In the genomic region with DNA sequence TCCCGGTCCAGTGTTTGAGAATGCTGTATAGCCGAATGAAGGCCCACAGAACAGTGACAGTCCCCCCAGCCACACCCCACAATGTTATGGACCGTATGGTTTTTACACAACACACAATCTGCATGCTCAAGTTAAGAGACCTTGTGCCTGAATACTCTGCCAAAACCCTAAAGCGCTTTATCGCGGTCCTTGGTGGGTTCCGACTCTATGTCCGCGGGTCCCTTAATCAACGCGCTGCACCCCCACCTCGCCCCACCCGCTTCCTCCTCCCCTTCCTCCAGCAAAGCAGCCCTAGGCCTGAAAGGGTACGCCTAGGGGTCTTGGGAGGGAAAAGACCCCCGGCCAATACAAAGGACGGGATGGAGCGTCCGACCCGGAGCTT, we compare ENCODE assay signal across 2 cellular contexts.
TF ChIP-seq lines count a peak whose summit lies in the region.

No MANE protein-coding gene starts in this region.

TF ChIP-seq in A549, 52 proteins besides CTCF, POLR2A, EP300 and RAD21 (continued from another document):
- no peak for TF ChIP-seq HEYL (CRISPR knock-in tag; IDR thresholded peaks at IDR 0.05)
- no peak for TF ChIP-seq PBX3 (IDR thresholded peaks at IDR 0.05)
- TF ChIP-seq, protein P1, sequence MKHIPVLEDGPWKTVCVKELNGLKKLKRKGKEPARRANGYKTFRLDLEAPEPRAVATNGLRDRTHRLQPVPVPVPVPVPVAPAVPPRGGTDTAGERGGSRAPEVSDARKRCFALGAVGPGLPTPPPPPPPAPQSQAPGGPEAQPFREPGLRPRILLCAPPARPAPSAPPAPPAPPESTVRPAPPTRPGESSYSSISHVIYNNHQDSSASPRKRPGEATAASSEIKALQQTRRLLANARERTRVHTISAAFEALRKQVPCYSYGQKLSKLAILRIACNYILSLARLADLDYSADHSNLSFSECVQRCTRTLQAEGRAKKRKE (CRISPR knock-in tag; IDR thresholded peaks at IDR 0.05; ENCODE audit: low read depth): no peak
- TF ChIP-seq, protein P2, sequence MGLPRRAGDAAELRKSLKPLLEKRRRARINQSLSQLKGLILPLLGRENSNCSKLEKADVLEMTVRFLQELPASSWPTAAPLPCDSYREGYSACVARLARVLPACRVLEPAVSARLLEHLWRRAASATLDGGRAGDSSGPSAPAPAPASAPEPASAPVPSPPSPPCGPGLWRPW (IDR thresholded peaks at IDR 0.05): no peak
- TF ChIP-seq, protein P3, sequence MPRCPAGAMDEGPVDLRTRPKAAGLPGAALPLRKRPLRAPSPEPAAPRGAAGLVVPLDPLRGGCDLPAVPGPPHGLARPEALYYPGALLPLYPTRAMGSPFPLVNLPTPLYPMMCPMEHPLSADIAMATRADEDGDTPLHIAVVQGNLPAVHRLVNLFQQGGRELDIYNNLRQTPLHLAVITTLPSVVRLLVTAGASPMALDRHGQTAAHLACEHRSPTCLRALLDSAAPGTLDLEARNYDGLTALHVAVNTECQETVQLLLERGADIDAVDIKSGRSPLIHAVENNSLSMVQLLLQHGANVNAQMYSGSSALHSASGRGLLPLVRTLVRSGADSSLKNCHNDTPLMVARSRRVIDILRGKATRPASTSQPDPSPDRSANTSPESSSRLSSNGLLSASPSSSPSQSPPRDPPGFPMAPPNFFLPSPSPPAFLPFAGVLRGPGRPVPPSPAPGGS (IDR thresholded peaks at IDR 0.05): no peak
- no peak for TF ChIP-seq NR3C1 (IDR thresholded peaks at IDR 0.05)
- no peak for TF ChIP-seq HOXB5 (CRISPR knock-in tag; IDR thresholded peaks at IDR 0.05)
- no peak for TF ChIP-seq NFE2L2 (conservative IDR thresholded peaks at IDR 0.05; ENCODE audit: low read length)
- TF ChIP-seq CHD4 (IDR thresholded peaks at IDR 0.05; ENCODE audit: borderline replicate concordance): no peak
- no peak for TF ChIP-seq CHD2 (IDR thresholded peaks at IDR 0.05; ENCODE audit: low read length, partially characterized antibody)

TF ChIP-seq in WTC11, 78 proteins besides CTCF, POLR2A, EP300 and RAD21 (continued from another document):
- TF ChIP-seq, protein P4, sequence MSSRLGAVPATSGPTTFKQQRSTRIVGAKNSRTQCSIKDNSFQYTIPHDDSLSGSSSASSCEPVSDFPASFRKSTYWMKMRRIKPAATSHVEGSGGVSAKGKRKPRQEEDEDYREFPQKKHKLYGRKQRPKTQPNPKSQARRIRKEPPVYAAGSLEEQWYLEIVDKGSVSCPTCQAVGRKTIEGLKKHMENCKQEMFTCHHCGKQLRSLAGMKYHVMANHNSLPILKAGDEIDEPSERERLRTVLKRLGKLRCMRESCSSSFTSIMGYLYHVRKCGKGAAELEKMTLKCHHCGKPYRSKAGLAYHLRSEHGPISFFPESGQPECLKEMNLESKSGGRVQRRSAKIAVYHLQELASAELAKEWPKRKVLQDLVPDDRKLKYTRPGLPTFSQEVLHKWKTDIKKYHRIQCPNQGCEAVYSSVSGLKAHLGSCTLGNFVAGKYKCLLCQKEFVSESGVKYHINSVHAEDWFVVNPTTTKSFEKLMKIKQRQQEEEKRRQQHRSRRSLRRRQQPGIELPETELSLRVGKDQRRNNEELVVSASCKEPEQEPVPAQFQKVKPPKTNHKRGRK (CRISPR knock-in tag; IDR thresholded peaks at IDR 0.05; ENCODE audit: borderline replicate concordance): no peak
- TF ChIP-seq, protein P5, sequence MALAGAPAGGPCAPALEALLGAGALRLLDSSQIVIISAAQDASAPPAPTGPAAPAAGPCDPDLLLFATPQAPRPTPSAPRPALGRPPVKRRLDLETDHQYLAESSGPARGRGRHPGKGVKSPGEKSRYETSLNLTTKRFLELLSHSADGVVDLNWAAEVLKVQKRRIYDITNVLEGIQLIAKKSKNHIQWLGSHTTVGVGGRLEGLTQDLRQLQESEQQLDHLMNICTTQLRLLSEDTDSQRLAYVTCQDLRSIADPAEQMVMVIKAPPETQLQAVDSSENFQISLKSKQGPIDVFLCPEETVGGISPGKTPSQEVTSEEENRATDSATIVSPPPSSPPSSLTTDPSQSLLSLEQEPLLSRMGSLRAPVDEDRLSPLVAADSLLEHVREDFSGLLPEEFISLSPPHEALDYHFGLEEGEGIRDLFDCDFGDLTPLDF (CRISPR knock-in tag; IDR thresholded peaks at IDR 0.05): no peak
- TF ChIP-seq, protein P6, sequence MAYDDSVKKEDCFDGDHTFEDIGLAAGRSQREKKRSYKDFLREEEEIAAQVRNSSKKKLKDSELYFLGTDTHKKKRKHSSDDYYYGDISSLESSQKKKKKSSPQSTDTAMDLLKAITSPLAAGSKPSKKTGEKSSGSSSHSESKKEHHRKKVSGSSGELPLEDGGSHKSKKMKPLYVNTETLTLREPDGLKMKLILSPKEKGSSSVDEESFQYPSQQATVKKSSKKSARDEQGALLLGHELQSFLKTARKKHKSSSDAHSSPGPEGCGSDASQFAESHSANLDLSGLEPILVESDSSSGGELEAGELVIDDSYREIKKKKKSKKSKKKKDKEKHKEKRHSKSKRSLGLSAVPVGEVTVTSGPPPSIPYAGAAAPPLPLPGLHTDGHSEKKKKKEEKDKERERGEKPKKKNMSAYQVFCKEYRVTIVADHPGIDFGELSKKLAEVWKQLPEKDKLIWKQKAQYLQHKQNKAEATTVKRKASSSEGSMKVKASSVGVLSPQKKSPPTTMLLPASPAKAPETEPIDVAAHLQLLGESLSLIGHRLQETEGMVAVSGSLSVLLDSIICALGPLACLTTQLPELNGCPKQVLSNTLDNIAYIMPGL (CRISPR knock-in tag; IDR thresholded peaks at IDR 0.05): no peak
- no peak for TF ChIP-seq SP1 (CRISPR knock-in tag; conservative IDR thresholded peaks at IDR 0.05)
- TF ChIP-seq ELF4 (CRISPR knock-in tag; IDR thresholded peaks at IDR 0.05; ENCODE audit: low read depth): no peak
- no peak for TF ChIP-seq ZSCAN18 (CRISPR knock-in tag; IDR thresholded peaks at IDR 0.05)
- no peak for TF ChIP-seq CDX4 (CRISPR knock-in tag; IDR thresholded peaks at IDR 0.05; ENCODE audit: borderline replicate concordance)
- TF ChIP-seq AFF4 (CRISPR knock-in tag; IDR thresholded peaks at IDR 0.05; ENCODE audit: borderline replicate concordance): no peak
